In the genomic region with DNA sequence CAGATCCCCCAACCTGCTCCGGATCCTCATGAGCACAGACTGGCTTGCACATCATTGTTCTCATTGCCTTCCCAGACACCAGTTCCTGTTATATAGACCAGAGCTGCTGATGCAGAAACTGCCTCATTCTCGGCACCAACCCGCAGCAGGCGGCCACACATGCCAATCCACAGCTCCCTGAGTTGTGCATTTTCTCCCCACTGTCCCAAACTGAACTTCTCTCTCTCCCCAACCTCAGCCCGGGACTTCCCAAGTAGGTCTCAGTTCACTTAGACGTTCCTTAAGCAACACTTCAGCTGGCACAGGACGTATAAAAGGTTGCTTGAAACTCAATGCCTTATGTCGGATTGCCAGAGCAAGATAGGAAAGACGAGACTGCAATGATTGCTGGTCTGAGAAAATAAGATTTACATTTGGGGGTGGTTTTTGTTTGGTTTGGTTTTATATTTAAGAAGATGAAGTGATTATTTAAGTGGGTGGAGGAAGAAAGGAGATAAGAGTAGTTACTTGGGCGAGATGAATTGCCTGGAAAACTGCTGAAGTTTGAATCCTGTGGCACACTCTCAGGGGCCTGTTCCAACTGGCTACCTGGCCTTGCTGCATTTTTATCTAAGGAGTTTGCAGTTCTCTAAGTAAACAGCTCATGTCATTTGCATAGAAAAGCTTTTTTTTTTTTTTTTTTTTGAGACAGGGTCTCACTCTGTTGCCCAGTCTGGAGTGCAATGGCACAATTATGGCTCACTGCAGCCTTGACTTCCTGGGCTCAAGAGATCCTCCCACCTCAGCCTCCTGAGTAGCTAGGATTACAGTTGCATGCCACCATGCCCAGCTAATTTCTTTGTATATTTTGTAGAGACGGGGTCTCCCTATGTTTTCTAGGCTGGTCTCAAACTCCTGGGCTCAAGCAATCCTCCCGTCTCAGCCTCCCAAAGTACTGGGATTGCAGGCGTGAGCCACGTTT, we compare ENCODE assay signal across 12 cellular contexts.
DNase-seq lines count a peak whose midpoint lies in the region; ATAC-seq, FAIRE-seq and TF ChIP-seq lines count a peak whose summit lies in the region.
"Had no signal": no experiment of that assay in that cellular context is flagged by ENCODE, and none has a peak within 500 bp of the region (broad histone marks: within the 10 kb centered on the region; RNA-seq: fewer than 3 reads in every experiment).

No MANE protein-coding gene starts in this region.

- H2BK12ac ChIP-seq in neuronal stem cell (ENCODE audit: low read length): no peak overlapping the region

- no peak overlapping the region for H3K18ac ChIP-seq in neuronal stem cell (ENCODE audit: low read length)

- no peak for TF ChIP-seq CTCF in CD4-positive, alpha-beta T cell (IDR thresholded peaks at IDR 0.05)
- TF ChIP-seq CTCF in OCI-LY1 (IDR thresholded peaks at IDR 0.05; ENCODE audit: low read length) (no peak), esophagus muscularis mucosa (IDR thresholded peaks at IDR 0.05) (no peak)

- H3K14ac ChIP-seq in neuronal stem cell (ENCODE audit: low read length): no peak overlapping the region

- no peak overlapping the region for H2BK5ac ChIP-seq in neuronal stem cell (ENCODE audit: low read length)

- no peak for TF ChIP-seq POLR2A in esophagus muscularis mucosa (IDR thresholded peaks at IDR 0.05; ENCODE audit: low read depth)

- H2AK5ac ChIP-seq in neuronal stem cell (ENCODE audit: low read depth, low read length): no peak overlapping the region

- H3K27me3 ChIP-seq in CD4-positive, alpha-beta T cell (ENCODE audit: control insufficient read depth, insufficient read depth, low read length): no peaks in the 10 kb centered on the region
- H3K27me3 ChIP-seq in OCI-LY1 (ENCODE audit: insufficient read depth, low read length): no peaks in the 10 kb centered on the region
- H3K27me3 ChIP-seq in esophagus muscularis mucosa: no peaks in the 10 kb centered on the region
- no peaks in the 10 kb centered on the region for H3K27me3 ChIP-seq in neuronal stem cell (ENCODE audit: control insufficient read depth in 3 of 3, insufficient read depth in 3 of 3, low read depth in 1 of 3, low read length in 3 of 3)
- H3K27me3 ChIP-seq: vagina had no signal

- ATAC-seq in CD4-positive, alpha-beta T cell (ENCODE audit: poor library complexity): no peak
- no peak for ATAC-seq in HG03442 (IDR thresholded peaks at IDR 0.05; ENCODE audit: unreplicated experiment)

- POLR2A ChIA-PET in CD4-positive, alpha-beta T cell (lab: Charles Lee): no interaction called here

- CTCF ChIA-PET in CD4-positive, alpha-beta T cell (lab: Charles Lee): no interaction called here

- DNase-seq in CD4-positive, alpha-beta T cell: no peak
- DNase-seq in esophagus muscularis mucosa (ENCODE audit: extremely low spot score) (no peak), neuronal stem cell (ENCODE audit: low spot score) (no peak), NOMO-1 treated with DMSO at 0.1 percent for 48 hours (lab: John Stamatoyannopoulos, UW; ENCODE audit: unreplicated experiment) (no peak), HTR-8/SVneo (ENCODE audit: insufficient read length, low spot score) (no peak)
- DNase-seq in activated effector memory CD4-positive, alpha-beta T cell treated with Interleukin-2 at 50 U/mL for 16 hours: no peak
- DNase-seq: activated CD4-positive, alpha-beta T cell treated with anti-CD3 and anti-CD28 coated beads, Interleukin-2, amount 10 ng/mL, durations not matched to agents 24 days and 14 days; NCI-H69 had no signal

- H3K4me2 ChIP-seq in OCI-LY1 (ENCODE audit: low read length) (peak overlapping the region; percentile 78), neuronal stem cell (ENCODE audit: insufficient read depth, low read length, poor library complexity, severe bottlenecking) (no peak overlapping the region)

- peak overlapping the region; percentile 57 for H3K4me3 Mint-ChIP-seq in CD4-positive, alpha-beta T cell
- H3K4me3 Mint-ChIP-seq: activated CD4-positive, alpha-beta T cell treated with anti-CD3 and anti-CD28 coated beads, Interleukin-2, amount 10 ng/mL, durations not matched to agents 24 days and 14 days; activated naive CD4-positive, alpha-beta T cell treated with anti-CD3 and anti-CD28 coated beads, Interleukin-2, amount 50 U/mL, for 24 hours had no signal

- no peak overlapping the region for H2BK15ac ChIP-seq in neuronal stem cell (ENCODE audit: low read length)

- no peaks in the 10 kb centered on the region for H3K79me1 ChIP-seq in neuronal stem cell (ENCODE audit: low read depth, low read length)

- no peaks in the 10 kb centered on the region for H3K79me2 ChIP-seq in OCI-LY1 (ENCODE audit: insufficient read depth, low read length)

- peaks cover 3% of the 10 kb centered on the region; the same call in 1 of the 2 replicates for H3F3A ChIP-seq in OCI-LY1 (ENCODE audit: insufficient read depth, low read length)

- H3K9me3 Mint-ChIP-seq in CD4-positive, alpha-beta T cell: no peaks in the 10 kb centered on the region
- H3K9me3 Mint-ChIP-seq: activated CD4-positive, alpha-beta T cell treated with anti-CD3 and anti-CD28 coated beads, Interleukin-2, amount 10 ng/mL, durations not matched to agents 24 days and 14 days; activated naive CD4-positive, alpha-beta T cell treated with anti-CD3 and anti-CD28 coated beads, Interleukin-2, amount 50 U/mL, for 24 hours had no signal

- no peaks in the 10 kb centered on the region for H4K20me1 ChIP-seq in OCI-LY1 (ENCODE audit: insufficient read depth, low read length)

- 78% methylated on average over 14 of the region's 14 CpGs for WGBS in esophagus muscularis mucosa
- WGBS in neuronal stem cell (ENCODE audit: extremely low coverage in 2 of 2, insufficient read length in 2 of 2, insufficient replicate concordance in 1 of 2), 2 donors: 100% methylated on average over 1 of the region's 14 CpGs; no CpG with 5 or more reads in 1 of the 2 donors

- no peaks in the 10 kb centered on the region for H3K9me3 ChIP-seq in CD4-positive, alpha-beta T cell (ENCODE audit: control insufficient read depth, low read length)
- H3K9me3 ChIP-seq in OCI-LY1 (ENCODE audit: low read length) (no peaks in the 10 kb centered on the region), esophagus muscularis mucosa (no peaks in the 10 kb centered on the region), neuronal stem cell (replicated peaks in 1 of 2; ENCODE audit: control insufficient read depth in 2 of 2, insufficient read depth in 1 of 2, low read depth in 1 of 2, low read length in 2 of 2) (no peaks in the 10 kb centered on the region)
- H3K9me3 ChIP-seq: vagina had no signal

- no peak overlapping the region for H4K91ac ChIP-seq in neuronal stem cell (ENCODE audit: low read depth, low read length, poor library complexity)

- no peak overlapping the region for H2BK120ac ChIP-seq in neuronal stem cell (ENCODE audit: low read depth, low read length)

- H3K4me1 Mint-ChIP-seq in CD4-positive, alpha-beta T cell (ENCODE audit: low read depth): peaks cover 19% of the 10 kb centered on the region

- H3K4me3 ChIP-seq in OCI-LY1 (ENCODE audit: low read depth, low read length, poor library complexity, severe bottlenecking) (peak overlapping the region; percentile 49), esophagus muscularis mucosa (no peak overlapping the region), neuronal stem cell (ENCODE audit: low read length in 2 of 2) (no peak overlapping the region)

- peak overlapping the region; percentile 6; the same call in 1 of the 2 replicates for H2AFZ ChIP-seq in OCI-LY1 (ENCODE audit: low read length)
- H2AFZ ChIP-seq in neuronal stem cell (ENCODE audit: low read length): peak overlapping the region; percentile 84

- TF ChIP-seq EP300 in esophagus muscularis mucosa (IDR thresholded peaks at IDR 0.05): no peak

- H4K8ac ChIP-seq in neuronal stem cell (ENCODE audit: low read depth, low read length): no peak overlapping the region

- H3K9ac ChIP-seq in OCI-LY1 (ENCODE audit: low read length) (peak overlapping the region; percentile 64), neuronal stem cell (ENCODE audit: low read depth, low read length, poor library complexity) (no peak overlapping the region)

- no peak overlapping the region for H3K27ac ChIP-seq in CD4-positive, alpha-beta T cell (ENCODE audit: low read depth, low read length)
- H3K27ac ChIP-seq in OCI-LY1 (ENCODE audit: low read depth, low read length, poor library complexity, severe bottlenecking): peak overlapping the region; percentile 97
- peak overlapping the region; percentile 13 to 49 (median 34) for H3K27ac ChIP-seq in esophagus muscularis mucosa (replicated peaks in 1 of 4)
- H3K27ac ChIP-seq in neuronal stem cell (replicated peaks; ENCODE audit: low read length): no peak overlapping the region

- H3K36me3 Mint-ChIP-seq in CD4-positive, alpha-beta T cell (ENCODE audit: low read depth): no peaks in the 10 kb centered on the region
- H3K36me3 Mint-ChIP-seq: activated naive CD4-positive, alpha-beta T cell treated with anti-CD3 and anti-CD28 coated beads, Interleukin-2, amount 50 U/mL, for 24 hours had no signal

- H3K4ac ChIP-seq in neuronal stem cell (ENCODE audit: low read length): no peak overlapping the region

- H3K9me2 ChIP-seq in OCI-LY1 (ENCODE audit: low read depth, low read length): no peaks in the 10 kb centered on the region

- H3K36me3 ChIP-seq in OCI-LY1 (ENCODE audit: insufficient read depth, low read length): peaks cover 11% of the 10 kb centered on the region; the same call in 1 of the 2 replicates
- H3K36me3 ChIP-seq in esophagus muscularis mucosa: peaks cover 0 to 5% (median 0%) of the 10 kb centered on the region in 4 donors
- H3K36me3 ChIP-seq in neuronal stem cell (replicated peaks in 1 of 2; ENCODE audit: control insufficient read depth in 2 of 2, insufficient read depth in 2 of 2, low read length in 2 of 2): no peaks in the 10 kb centered on the region
- H3K36me3 ChIP-seq: vagina had no signal

- H3K27me3 Mint-ChIP-seq in CD4-positive, alpha-beta T cell: no peaks in the 10 kb centered on the region
- H3K27me3 Mint-ChIP-seq: activated CD4-positive, alpha-beta T cell treated with anti-CD3 and anti-CD28 coated beads, Interleukin-2, amount 10 ng/mL, durations not matched to agents 24 days and 14 days; activated naive CD4-positive, alpha-beta T cell treated with anti-CD3 and anti-CD28 coated beads, Interleukin-2, amount 50 U/mL, for 24 hours had no signal

- intact Hi-C loops in CD4-positive, alpha-beta T cell (cut with DNase I, micrococcal nuclease): no loop called here
- intact Hi-C loops in esophagus muscularis mucosa (cut with DNase I): no loop called here

- peak overlapping the region; percentile 66 for H3K27ac Mint-ChIP-seq in CD4-positive, alpha-beta T cell
- H3K27ac Mint-ChIP-seq: activated CD4-positive, alpha-beta T cell treated with anti-CD3 and anti-CD28 coated beads, Interleukin-2, amount 10 ng/mL, durations not matched to agents 24 days and 14 days; activated naive CD4-positive, alpha-beta T cell treated with anti-CD3 and anti-CD28 coated beads, Interleukin-2, amount 50 U/mL, for 24 hours had no signal

- H3K4me1 ChIP-seq in OCI-LY1 (ENCODE audit: insufficient read depth, low read length, severe bottlenecking) (peaks cover 86% of the 10 kb centered on the region), esophagus muscularis mucosa (peaks cover 11 to 33% (median 22%) of the 10 kb centered on the region in 4 donors), neuronal stem cell (ENCODE audit: control insufficient read depth in 2 of 2, insufficient read depth in 1 of 2, low read depth in 1 of 2, low read length in 2 of 2) (peaks cover 18 to 20% of the 10 kb centered on the region in 2 donors)

- FAIRE-seq in HTR-8/SVneo (lab: Jason Lieb, UNC): no peak

- no peak overlapping the region for H3K23ac ChIP-seq in neuronal stem cell (ENCODE audit: low read depth, low read length, poor library complexity)

Comparison
In these comparisons a context has a peak if more than half of its experiments do, and no peak if none do; other contexts are left out.
1. H3K27ac ChIP-seq: peak in OCI-LY1 (single experiment) and esophagus muscularis mucosa (4 of 4); none in CD4-positive, alpha-beta T cell (single experiment) and neuronal stem cell (single experiment).